24 cellular contexts compared by ENCODE assay signal in genomic region chrX:68354869-68355628, GRCh38.
A peak's percentile ranks its signal among the peaks of the same experiment; 100 is the strongest.
DNase-seq lines count a peak whose midpoint lies in the region; ATAC-seq and TF ChIP-seq lines count a peak whose summit lies in the region.
"Had no signal": no experiment of that assay in that cellular context is flagged by ENCODE, and none has a peak within 500 bp of the region (broad histone marks: within the 10 kb centered on the region; RNA-seq: fewer than 3 reads in every experiment).

No MANE protein-coding gene starts in this region.

- H3K27ac ChIP-seq in C4-2B (peak overlapping the region; percentile 24), HEK293 (ENCODE audit: extremely low read depth, low read depth, low read length) (no peak overlapping the region)
- H3K27ac ChIP-seq: adrenal gland, psoas muscle, skin epidermis, thoracic aorta had no signal

- H3K36me3 ChIP-seq in HEK293 (ENCODE audit: control insufficient read depth in 2 of 2, insufficient read depth in 1 of 2, low read length in 2 of 2): no peaks in the 10 kb centered on the region; a peak in 1 of 3 replicates
- H3K36me3 ChIP-seq: adrenal gland, HAP-1, thoracic aorta had no signal

- intact Hi-C loops in left colon (cut with DNase I, micrococcal nuclease): no loop called here
- intact Hi-C loops in sciatic nerve (cut with DNase I): no loop called here

- DNase-seq in amniotic epithelial cell (ENCODE audit: low read depth): peak; percentile 11
- no peak for DNase-seq in left colon
- DNase-seq in ecto neural progenitor cell (ENCODE audit: low spot score): no peak
- no peak for DNase-seq in sciatic nerve (ENCODE audit: low spot score)
- DNase-seq in AG20443 (ENCODE audit: low spot score): no peak
- DNase-seq: activated CD4-positive, CD25-positive, alpha-beta regulatory T cell; activated CD8-positive, alpha-beta T cell treated with anti-CD3 and anti-CD28 coated beads for 36 hours; activated gamma-delta T cell treated with Interleukin-2 at 50 U/mL for 16 hours; adrenal gland; CD4-positive, alpha-beta T cell; DMS153; NCI-H146; NCI-H82; psoas muscle; stimulated activated CD4-positive, alpha-beta T cell treated with anti-CD3 and anti-CD28 coated beads, Interleukin-2, amount 100 ng/mL, for 24 hours; stimulated activated naive CD4-positive, alpha-beta T cell had no signal

- H3K9me3 ChIP-seq in HEK293 (ENCODE audit: control insufficient read depth, insufficient read depth, low read depth, low read length): no peaks in the 10 kb centered on the region
- H3K9me3 ChIP-seq: adrenal gland, HAP-1, psoas muscle, thoracic aorta had no signal

- H3K4me3 ChIP-seq in HEK293 (ENCODE audit: low read depth, low read length): no peak overlapping the region
- H3K4me3 ChIP-seq: adrenal gland, HAP-1, psoas muscle, skin epidermis, thoracic aorta had no signal

- peak; percentile 39 for ATAC-seq in left colon
- no peak for ATAC-seq in sciatic nerve
- no peak for ATAC-seq in HG02870 (IDR thresholded peaks at IDR 0.05; ENCODE audit: unreplicated experiment)
- ATAC-seq: activated CD8-positive, alpha-beta T cell treated with anti-CD3 and anti-CD28 coated beads for 36 hours; natural killer cell treated with Interleukin-12 subunit alpha and Interleukin-12 subunit beta and Interleukin-15 and Interleukin-18, amount 100 ng/mL, for 72 hours; Panc1; psoas muscle had no signal

- no peak for TF ChIP-seq CTCF in C4-2B (conservative IDR thresholded peaks at IDR 0.05)
- TF ChIP-seq CTCF in HEK293 (tag by site-specific recombination; IDR thresholded peaks at IDR 0.05): no peak

- POLR2A ChIA-PET in HEK293 (lab: Yijun Ruan, JAX): no interaction called here

- 0 out of 2 replicates have a peak, but pooled peaks cover 2% of the 10 kb centered on the region for H3K4me1 ChIP-seq in HEK293 (ENCODE audit: control insufficient read depth, insufficient read depth, low read length)
- H3K4me1 ChIP-seq: adrenal gland, psoas muscle had no signal

- CTCF ChIA-PET in HEK293 (lab: Yijun Ruan, JAX): no interaction called here

TF ChIP-seq in HEK293, 187 proteins besides CTCF, POLR2A, EP300 and RAD21 (continues in another document):
- TF ChIP-seq ZNF596 (tag by site-specific recombination; IDR thresholded peaks at IDR 0.05): no peak
- no peak for TF ChIP-seq ZNF362 (tag by site-specific recombination; IDR thresholded peaks at IDR 0.05)
- TF ChIP-seq ZNF549 (tag by site-specific recombination; IDR thresholded peaks at IDR 0.05): no peak
- TF ChIP-seq ZNF169 (tag by site-specific recombination; IDR thresholded peaks at IDR 0.05): no peak
- no peak for TF ChIP-seq ZNF670 (tag by site-specific recombination; IDR thresholded peaks at IDR 0.05; ENCODE audit: low read depth)
- no peak for TF ChIP-seq ZBTB10 (tag by site-specific recombination; IDR thresholded peaks at IDR 0.05)
- no peak for TF ChIP-seq SCRT2 (tag by site-specific recombination; IDR thresholded peaks at IDR 0.05)
- peak; percentile 25; the same call in 1 of the 2 replicates for TF ChIP-seq KLF8 (tag by site-specific recombination; IDR thresholded peaks at IDR 0.05)
- TF ChIP-seq MZF1 (tag by site-specific recombination; IDR thresholded peaks at IDR 0.05; ENCODE audit: borderline replicate concordance): no peak
- TF ChIP-seq ZNF175 (tag by site-specific recombination; IDR thresholded peaks at IDR 0.05): no peak
- TF ChIP-seq ZNF664 (tag by site-specific recombination; IDR thresholded peaks at IDR 0.05): no peak
- TF ChIP-seq HIC1 (tag by site-specific recombination; IDR thresholded peaks at IDR 0.05): no peak
- no peak for TF ChIP-seq ZBTB44 (tag by site-specific recombination; IDR thresholded peaks at IDR 0.05)
- TF ChIP-seq ZNF660 (tag by site-specific recombination; IDR thresholded peaks at IDR 0.05): no peak
- TF ChIP-seq ZSCAN5A (tag by site-specific recombination; IDR thresholded peaks at IDR 0.05): no peak
- TF ChIP-seq GLIS2 (tag by site-specific recombination; IDR thresholded peaks at IDR 0.05): no peak
- TF ChIP-seq TCF7L2 (IDR thresholded peaks at IDR 0.05; ENCODE audit: borderline replicate concordance, low read depth, low read length): peak; percentile 54; the same call in 1 of the 2 replicates
- no peak for TF ChIP-seq YY2 (tag by site-specific recombination; IDR thresholded peaks at IDR 0.05)
- no peak for TF ChIP-seq ZBTB48 (tag by site-specific recombination; IDR thresholded peaks at IDR 0.05)
- TF ChIP-seq ZNF585B (tag by site-specific recombination; IDR thresholded peaks at IDR 0.05): no peak
